Comparison of ENCODE assay signal across 8 cellular contexts in the genomic region with DNA sequence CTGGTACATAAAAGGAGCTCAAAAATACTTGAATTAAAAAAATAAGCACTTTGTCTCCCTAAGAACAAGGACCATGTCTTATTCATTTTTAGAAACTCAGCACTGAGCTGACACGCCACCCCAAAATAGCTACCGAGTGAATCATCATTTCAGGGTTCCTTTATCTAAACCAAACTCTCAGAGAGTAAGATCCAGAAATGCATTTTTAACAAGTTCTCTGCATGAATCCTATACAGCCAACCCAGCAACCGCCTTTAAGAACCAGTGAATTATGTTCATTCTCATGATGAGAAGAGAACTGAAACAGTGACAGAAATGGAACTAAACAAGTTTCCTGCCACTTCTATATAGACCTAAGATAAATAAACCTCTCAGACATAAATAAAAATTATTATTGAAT. TPM values are rescaled to one million over a fixed set of nuclear protein-coding genes. Genes with fewer than 3 reads are reported as not detected.
DNase-seq lines count a peak whose midpoint lies in the region; ATAC-seq, FAIRE-seq and TF ChIP-seq lines count a peak whose summit lies in the region.

No MANE protein-coding gene starts in this region.

- peak; percentile 89 for DNase-seq in EH (ENCODE audit: low read depth)
- peak; percentile 74 for DNase-seq in astrocyte of the spinal cord (ENCODE audit: low read depth, low spot score)
- DNase-seq in pancreas = no peak
- DNase-seq in aorta = no peak
- DNase-seq in left lung = no peak
- no peak for DNase-seq in NCI-H1092 (lab: John Stamatoyannopoulos, UW)

- WGBS in pancreas, 2 donors = 88 to 98% methylated on average over 3 of the region's 3 CpGs
- 18 to 21% methylated on average over 3 of the region's 3 CpGs for WGBS in aorta, 2 donors

- no peaks in the 10 kb centered on the region for H3K36me3 ChIP-seq in pancreas
- H3K36me3 ChIP-seq in aorta (ENCODE audit: control insufficient read depth in 1 of 2, insufficient read depth in 2 of 2, low read length in 1 of 2) = no peaks in the 10 kb centered on the region
- H3K36me3 ChIP-seq in left lung = no peaks in the 10 kb centered on the region

- intact Hi-C loops in pancreas (cut with DNase I) (no loop called here), aorta (cut with DNase I) (loop anchor here in 1 of 2 donors (10.0 kb wide), 1 partner anchor 127 kb away; no protein-coding TSS in a partner anchor), left lung (cut with DNase I) (no loop called here)

- H3K9me3 ChIP-seq in pancreas = no peaks in the 10 kb centered on the region
- H3K9me3 ChIP-seq in aorta (ENCODE audit: control insufficient read depth, low read length) = no peaks in the 10 kb centered on the region
- H3K9me3 ChIP-seq in left lung = no peaks in the 10 kb centered on the region

- peak; percentile 60 for ATAC-seq in GM19043 (IDR thresholded peaks at IDR 0.05; ENCODE audit: low read depth, unreplicated experiment)
- peak; percentile 90 for ATAC-seq in HG03064 (IDR thresholded peaks at IDR 0.05; ENCODE audit: low read depth, unreplicated experiment)
- ATAC-seq in pancreas = no peak
- no peak for ATAC-seq in aorta (ENCODE audit: low FRiP score)
- ATAC-seq in left lung = no peak

- H3K4me3 ChIP-seq in astrocyte of the spinal cord (ENCODE audit: low read depth, low read length) (no peak overlapping the region), pancreas (no peak overlapping the region), aorta (ENCODE audit: low read length in 2 of 2) (no peak overlapping the region), left lung (no peak overlapping the region)

- H3K27ac ChIP-seq in pancreas (no peak overlapping the region), aorta (ENCODE audit: low read depth in 1 of 2, low read length in 2 of 2) (no peak overlapping the region), left lung (no peak overlapping the region)

- no peaks in the 10 kb centered on the region for H3K27me3 ChIP-seq in pancreas
- no peaks in the 10 kb centered on the region for H3K27me3 ChIP-seq in aorta (ENCODE audit: control insufficient read depth in 1 of 2, insufficient read depth in 2 of 2, low read length in 1 of 2)
- no peaks in the 10 kb centered on the region for H3K27me3 ChIP-seq in left lung

- in situ Hi-C loops in astrocyte of the spinal cord (cut with HindIII; ENCODE audit: low sequenced_read_pairs) = no loop called here

- TF ChIP-seq CTCF in astrocyte of the spinal cord (IDR thresholded peaks at IDR 0.05; ENCODE audit: low read depth, low read length) (no peak), pancreas (IDR thresholded peaks at IDR 0.05) (no peak), left lung (IDR thresholded peaks at IDR 0.05) (no peak)

- H3K4me1 ChIP-seq in pancreas (no peaks in the 10 kb centered on the region), aorta (ENCODE audit: control insufficient read depth in 1 of 2, insufficient read depth in 2 of 2, low read length in 2 of 2) (no peaks in the 10 kb centered on the region), left lung (peaks cover 0 to 3% of the 10 kb centered on the region in 2 donors)

- FAIRE-seq in pancreas (lab: Jason Lieb, UNC) = no peak

RNA-seq across cellular contexts. Expression of a gene that starts 8.7 kb away (rescaled TPM):
- total RNA-seq in pancreas = 1 to 10 TPM; 1.9 to 3.1 (median 2.3) TPM
- 1 to 10 TPM; 1.0 to 2.3 TPM for polyA plus RNA-seq in pancreas
- total RNA-seq in aorta = 1 to 10 TPM; 5.6 to 8.8 TPM
- 1 to 10 TPM; 5.6 to 8.0 TPM for polyA plus RNA-seq in aorta
- 1 to 10 TPM; 6.2 to 9.3 TPM for total RNA-seq in left lung

Comparison
In these comparisons a context has a peak if more than half of its experiments do, and no peak if none do; other contexts are left out.
1. DNase-seq: peak in EH (single experiment) and astrocyte of the spinal cord (single experiment); none in pancreas (0 of 6), aorta (0 of 2), left lung (0 of 2) and NCI-H1092 (single experiment).
2. ATAC-seq: peak in GM19043 (single experiment) and HG03064 (single experiment); none in pancreas (0 of 4), aorta (single experiment) and left lung (single experiment).